In the genomic region with DNA sequence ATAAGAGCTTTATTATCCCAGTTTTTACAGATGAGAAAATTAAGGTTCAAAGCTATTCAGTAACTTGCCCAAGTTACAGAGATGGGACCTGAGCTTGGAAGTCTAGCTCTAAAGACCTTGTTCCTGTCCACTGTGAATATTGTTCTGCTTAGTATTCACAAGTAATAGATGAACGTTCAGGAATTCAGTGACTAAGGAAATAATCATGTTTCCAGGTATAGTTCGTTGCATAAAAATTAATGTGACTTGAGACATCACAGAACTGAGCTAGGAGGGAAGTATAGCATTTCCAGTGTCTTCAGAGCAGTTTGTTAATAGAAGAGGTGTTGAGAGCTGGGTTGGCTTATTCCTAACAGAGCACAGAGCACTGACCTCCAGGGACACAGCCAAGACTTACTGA, we compare ENCODE assay signal across 17 cellular contexts.
A peak's percentile ranks its signal among the peaks of the same experiment; 100 is the strongest.
DNase-seq lines count a peak whose midpoint lies in the region; ATAC-seq, FAIRE-seq and TF ChIP-seq lines count a peak whose summit lies in the region.
"Had no signal": no experiment of that assay in that cellular context is flagged by ENCODE, and none has a peak within 500 bp of the region (broad histone marks: within the 10 kb centered on the region; RNA-seq: fewer than 3 reads in every experiment).

No MANE protein-coding gene starts in this region.

- H2AFZ ChIP-seq in keratinocyte (ENCODE audit: control insufficient read depth, low read length): no peak overlapping the region
- H2AFZ ChIP-seq: GM23338 had no signal

- H3K27me3 ChIP-seq in keratinocyte (ENCODE audit: control insufficient read depth, extremely low read depth, insufficient read depth, low read length): no peaks in the 10 kb centered on the region
- peaks cover 0 to 30% (median 10%) of the 10 kb centered on the region in 3 donors for H3K27me3 ChIP-seq in stomach
- H3K27me3 ChIP-seq in MG63: no peaks in the 10 kb centered on the region

- no peak overlapping the region for H3K9ac ChIP-seq in keratinocyte (ENCODE audit: control insufficient read depth, extremely low read depth, insufficient read depth, low read length)
- H3K9ac ChIP-seq: BLaER1 had no signal

- no peak for DNase-seq in Right ventricle myocardium superior
- no peak for DNase-seq in left cardiac atrium
- DNase-seq in keratinocyte (ENCODE audit: low read depth, low spot score): peak; percentile 15
- no peak for DNase-seq in D341Med (ENCODE audit: low spot score)
- DNase-seq in stomach: no peak
- no peak for DNase-seq in MG63
- DNase-seq: 8988T; AML-193; Caco-2; CD8-positive, alpha-beta memory T cell; DMS 273 treated with DMSO at 0.1 percent for 48 hours had no signal

- H3K4me1 ChIP-seq in keratinocyte (ENCODE audit: control insufficient read depth, extremely low read depth, insufficient read depth, low read length) (peaks cover 33% of the 10 kb centered on the region), stomach (peaks cover 0 to 22% (median 11%) of the 10 kb centered on the region in 4 donors)
- H3K4me1 ChIP-seq: Caco-2, HAP-1 had no signal

- no peak overlapping the region for H3K4me2 ChIP-seq in keratinocyte (ENCODE audit: control insufficient read depth, extremely low read depth, insufficient read depth, low read depth, low read length)
- H3K4me2 ChIP-seq: GM23338 had no signal

- H3K27ac ChIP-seq in VCaP (peak overlapping the region; percentile 86; the same call in 1 of the 2 replicates), keratinocyte (ENCODE audit: control insufficient read depth, insufficient read depth, low read length) (no peak overlapping the region), stomach (no peak overlapping the region)
- H3K27ac ChIP-seq: BLaER1 had no signal

- H3K4me3 ChIP-seq in keratinocyte (ENCODE audit: control insufficient read depth in 2 of 3, extremely low read depth in 1 of 3, insufficient read depth in 2 of 3, low read depth in 1 of 3, low read length in 3 of 3) (no peak overlapping the region), stomach (no peak overlapping the region), MG63 (no peak overlapping the region)
- H3K4me3 ChIP-seq: BLaER1, GM12878, GM23338, HAP-1 had no signal

- FAIRE-seq in keratinocyte (lab: Jason Lieb, UNC): no peak
- FAIRE-seq: GM12878, HTR-8/SVneo had no signal

- TF ChIP-seq CTCF in VCaP (conservative IDR thresholded peaks at IDR 0.05): no peak
- TF ChIP-seq CTCF in keratinocyte (optimal IDR thresholded peaks at IDR 0.05 in 1 of 3, IDR thresholded peaks at IDR 0.05 in 1 of 3, conservative IDR thresholded peaks at IDR 0.05 in 1 of 3; ENCODE audit: extremely low read depth in 1 of 3, insufficient read depth in 2 of 3, low read length in 3 of 3): no peak
- no peak for TF ChIP-seq CTCF in stomach (IDR thresholded peaks at IDR 0.05)

- ATAC-seq in Right ventricle myocardium superior (ENCODE audit: poor library complexity) (peak; percentile 40), left cardiac atrium (no peak)
- ATAC-seq: GM12878, GM23338 had no signal

- H3K9me1 ChIP-seq in keratinocyte (ENCODE audit: control insufficient read depth, extremely low read depth, insufficient read depth, low read length): no peaks in the 10 kb centered on the region

- no peaks in the 10 kb centered on the region for H4K20me1 ChIP-seq in keratinocyte (ENCODE audit: control insufficient read depth, extremely low read depth, insufficient read depth, low read length)
- H4K20me1 ChIP-seq: BLaER1 had no signal

- H3K79me2 ChIP-seq in keratinocyte (ENCODE audit: control insufficient read depth, insufficient read depth, low read length): no peaks in the 10 kb centered on the region

- 63 to 72% (median 66%) methylated on average over 2 of the region's 2 CpGs for WGBS in stomach, 5 donors

- H3K9me3 ChIP-seq in keratinocyte (ENCODE audit: control insufficient read depth, low read depth, low read length): no peaks in the 10 kb centered on the region
- no peaks in the 10 kb centered on the region for H3K9me3 ChIP-seq in stomach
- no peaks in the 10 kb centered on the region for H3K9me3 ChIP-seq in MG63
- H3K9me3 ChIP-seq: BLaER1, Caco-2, HAP-1 had no signal

- H3K36me3 ChIP-seq in keratinocyte (ENCODE audit: control insufficient read depth in 2 of 2, extremely low read depth in 1 of 2, insufficient read depth in 2 of 2, low read length in 2 of 2) (no peaks in the 10 kb centered on the region), stomach (no peaks in the 10 kb centered on the region), MG63 (no peaks in the 10 kb centered on the region)
- H3K36me3 ChIP-seq: BLaER1, HAP-1 had no signal

- dilution Hi-C loops in keratinocyte (cut with MboI; ENCODE audit: extremely low pct_ligation_motif_present, low sequenced_read_pairs): loop anchor here (5.0 kb wide), 1 partner anchor 248 kb away; no protein-coding TSS in a partner anchor

- no peak for TF ChIP-seq EP300 in stomach (IDR thresholded peaks at IDR 0.05)

- TF ChIP-seq POLR2A in stomach (IDR thresholded peaks at IDR 0.05): no peak

- intact Hi-C loops in Right ventricle myocardium superior (cut with DNase I): loop anchor here (5.0 to 10.0 kb wide), 4 partner anchors 115 to 398 kb away; no protein-coding TSS in a partner anchor
- intact Hi-C loops in left cardiac atrium (cut with DNase I): loop anchor here (2.0 to 10.0 kb wide), 5 partner anchors 225 to 555 kb away; a partner anchor contains a TSS
- intact Hi-C loops in stomach (cut with DNase I; ENCODE audit: low total_unique reads): loop anchor here (5.0 to 10.0 kb wide), 2 partner anchors 225 to 388 kb away; a partner anchor contains a TSS
